ENCODE assay signal across 8 cellular contexts in the genomic region with DNA sequence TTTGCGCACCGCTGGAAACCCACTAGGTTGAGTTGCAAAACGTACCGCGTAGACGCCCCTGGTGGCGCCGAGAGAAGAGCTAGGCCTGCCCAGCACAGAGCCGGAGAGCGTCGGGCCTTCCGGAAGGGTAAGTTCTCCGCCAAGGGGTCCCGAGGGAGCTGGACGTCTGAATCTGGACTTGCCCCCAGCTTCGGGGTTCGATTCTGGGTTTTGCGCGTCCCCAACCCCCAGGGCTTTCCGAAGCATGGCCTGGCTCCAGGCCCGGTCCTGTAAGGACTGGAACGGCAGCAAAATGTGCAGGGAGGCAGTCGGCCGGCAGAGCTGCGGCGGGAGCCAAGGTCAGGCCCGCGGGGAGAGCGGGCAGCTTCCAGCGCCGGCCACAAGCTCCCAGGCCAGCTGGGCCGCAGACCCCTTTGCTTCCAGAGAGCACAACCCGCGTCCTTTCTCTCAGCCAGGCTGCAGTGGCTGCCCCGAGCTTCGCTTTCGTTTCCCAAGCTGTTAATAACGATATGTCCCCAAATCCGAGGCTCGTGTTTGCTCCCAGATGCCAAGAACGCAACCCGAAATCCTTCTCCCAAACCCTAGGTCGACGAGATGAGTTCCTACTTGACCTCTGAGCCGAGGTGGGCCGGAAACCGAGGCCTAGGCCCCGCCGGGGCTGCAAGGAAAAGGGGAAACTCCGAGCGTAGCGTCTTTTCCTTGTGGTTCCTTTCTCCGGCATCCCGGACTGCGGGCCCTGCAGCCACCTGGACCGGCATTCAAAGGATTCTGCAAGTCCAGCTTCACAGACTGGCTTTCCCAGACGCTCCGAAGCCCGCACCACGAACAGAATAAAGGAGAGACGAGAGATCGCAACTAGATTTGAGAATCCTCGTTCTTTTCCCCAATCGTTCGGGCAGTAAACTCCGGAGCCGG. TPM values are rescaled to one million over a fixed set of nuclear protein-coding genes. Genes with fewer than 3 reads are reported as not detected.
A peak's percentile ranks its signal among the peaks of the same experiment; 100 is the strongest.
DNase-seq lines count a peak whose midpoint lies in the region; ATAC-seq and TF ChIP-seq lines count a peak whose summit lies in the region.

No MANE protein-coding gene starts in this region.

- no peaks in the 10 kb centered on the region for H3K4me1 Mint-ChIP-seq in immature natural killer cell

- peak; percentile 20 for TF ChIP-seq CTCF in AG09309 (IDR thresholded peaks at IDR 0.05; ENCODE audit: control insufficient read depth, insufficient read depth, low read depth, low read length, missing control alignments)
- TF ChIP-seq CTCF in fibroblast of pulmonary artery (IDR thresholded peaks at IDR 0.05; ENCODE audit: low read length, missing control alignments) = peak; percentile 4

- no peak for DNase-seq in AG09309 (ENCODE audit: low read depth)
- DNase-seq in fibroblast of pulmonary artery (ENCODE audit: low read depth) = peak; percentile 73
- DNase-seq in occipital lobe (lab: John Stamatoyannopoulos, UW) = peak; percentile 1
- no peak for DNase-seq in GM19238 (ENCODE audit: insufficient read length, low spot score)
- no peak for DNase-seq in immature natural killer cell
- DNase-seq in NOMO-1 (lab: John Stamatoyannopoulos, UW; ENCODE audit: unreplicated experiment in 2 of 2) = no peak
- no peak for DNase-seq in NCI-H1930 (lab: John Stamatoyannopoulos, UW)

- H3K27me3 Mint-ChIP-seq in immature natural killer cell (ENCODE audit: low read depth in 3 of 3) = peaks cover 24 to 48% (median 33%) of the 10 kb centered on the region in 3 donors

- H3K4me3 Mint-ChIP-seq in immature natural killer cell = peak overlapping the region in 1 of 5 donors; percentile 2

- H3K27ac Mint-ChIP-seq in immature natural killer cell = no peak overlapping the region

- ATAC-seq in SK-N-SH treated with all-trans-retinoic acid at 6 μM for 48 hours = peak; percentile 57

- H3K9me3 Mint-ChIP-seq in immature natural killer cell = peaks cover 0 to 24% (median 4%) of the 10 kb centered on the region in 6 donors

- H3K4me3 ChIP-seq in AG09309 (ENCODE audit: control insufficient read depth, low read depth, low read length) (peak overlapping the region; percentile 78), fibroblast of pulmonary artery (replicated peaks; ENCODE audit: low read depth, low read length) (peak overlapping the region; percentile 65)

- H3K36me3 Mint-ChIP-seq in immature natural killer cell = peaks cover 0 to 10% (median 3%) of the 10 kb centered on the region in 3 donors

TF ChIP-seq in SK-N-SH treated with all-trans-retinoic acid at 6 μM for 48 hours, 23 proteins besides CTCF, POLR2A, EP300 and RAD21:
- no peak for TF ChIP-seq PPARA (CRISPR knock-in tag; IDR thresholded peaks at IDR 0.05; ENCODE audit: borderline replicate concordance)
- TF ChIP-seq POU6F1 (CRISPR knock-in tag; IDR thresholded peaks at IDR 0.05; ENCODE audit: borderline replicate concordance, low read depth) = no peak
- TF ChIP-seq SNAI2 (CRISPR knock-in tag; IDR thresholded peaks at IDR 0.05) = no peak
- no peak for TF ChIP-seq ZNF8 (CRISPR knock-in tag; IDR thresholded peaks at IDR 0.05)
- TF ChIP-seq ZFP3 (CRISPR knock-in tag; IDR thresholded peaks at IDR 0.05) = no peak
- TF ChIP-seq ZFP30 (CRISPR knock-in tag; IDR thresholded peaks at IDR 0.05) = no peak
- no peak for TF ChIP-seq TCF4 (CRISPR knock-in tag; IDR thresholded peaks at IDR 0.05; ENCODE audit: borderline replicate concordance)
- TF ChIP-seq ISL1 (CRISPR knock-in tag; IDR thresholded peaks at IDR 0.05) = no peak
- no peak for TF ChIP-seq BACH2 (CRISPR knock-in tag; IDR thresholded peaks at IDR 0.05; ENCODE audit: borderline replicate concordance)
- TF ChIP-seq, protein P1, sequence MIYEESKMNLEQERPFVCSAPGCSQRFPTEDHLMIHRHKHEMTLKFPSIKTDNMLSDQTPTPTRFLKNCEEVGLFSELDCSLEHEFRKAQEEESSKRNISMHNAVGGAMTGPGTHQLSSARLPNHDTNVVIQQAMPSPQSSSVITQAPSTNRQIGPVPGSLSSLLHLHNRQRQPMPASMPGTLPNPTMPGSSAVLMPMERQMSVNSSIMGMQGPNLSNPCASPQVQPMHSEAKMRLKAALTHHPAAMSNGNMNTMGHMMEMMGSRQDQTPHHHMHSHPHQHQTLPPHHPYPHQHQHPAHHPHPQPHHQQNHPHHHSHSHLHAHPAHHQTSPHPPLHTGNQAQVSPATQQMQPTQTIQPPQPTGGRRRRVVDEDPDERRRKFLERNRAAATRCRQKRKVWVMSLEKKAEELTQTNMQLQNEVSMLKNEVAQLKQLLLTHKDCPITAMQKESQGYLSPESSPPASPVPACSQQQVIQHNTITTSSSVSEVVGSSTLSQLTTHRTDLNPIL (CRISPR knock-in tag; IDR thresholded peaks at IDR 0.05; ENCODE audit: low read depth) = no peak
- TF ChIP-seq RARB (CRISPR knock-in tag; IDR thresholded peaks at IDR 0.05) = no peak
- TF ChIP-seq PATZ1 (CRISPR knock-in tag; IDR thresholded peaks at IDR 0.05; ENCODE audit: borderline replicate concordance) = no peak
- no peak for TF ChIP-seq ZC3H10 (CRISPR knock-in tag; IDR thresholded peaks at IDR 0.05)
- no peak for TF ChIP-seq CSDC2 (CRISPR knock-in tag; IDR thresholded peaks at IDR 0.05)
- no peak for TF ChIP-seq ESRRG (CRISPR knock-in tag; IDR thresholded peaks at IDR 0.05)
- no peak for TF ChIP-seq GLIS3 (CRISPR knock-in tag; IDR thresholded peaks at IDR 0.05)
- no peak for TF ChIP-seq TSHZ2 (CRISPR knock-in tag; IDR thresholded peaks at IDR 0.05)
- no peak for TF ChIP-seq TOX (CRISPR knock-in tag; IDR thresholded peaks at IDR 0.05; ENCODE audit: borderline replicate concordance)
- TF ChIP-seq ZNF565 (CRISPR knock-in tag; conservative IDR thresholded peaks at IDR 0.05; ENCODE audit: low read depth) = no peak
- no peak for TF ChIP-seq ZNF70 (CRISPR knock-in tag; IDR thresholded peaks at IDR 0.05)

RNA-seq across cellular contexts. Expression of gene TBX5, which starts 3.2 kb away (rescaled TPM):
- total RNA-seq in occipital lobe = not detected
- polyA plus RNA-seq in immature natural killer cell = not detected

Comparison
In these comparisons a context has a peak if more than half of its experiments do, and no peak if none do; other contexts are left out.
1. DNase-seq: peak in fibroblast of pulmonary artery (single experiment) and occipital lobe (single experiment); none in AG09309 (single experiment), GM19238 (single experiment), immature natural killer cell (0 of 3), NOMO-1 (0 of 2) and NCI-H1930 (0 of 2).